ENCODE assay signal across 1 cellular context in genomic region chr6:1669996-1670395, GRCh38.
TF ChIP-seq lines count a peak whose summit lies in the region.

No MANE protein-coding gene starts in this region.

TF ChIP-seq in IMR-90, 13 proteins besides CTCF, POLR2A, EP300 and RAD21 (continued from another document):
- no peak for TF ChIP-seq RFX5 (IDR thresholded peaks at IDR 0.05; ENCODE audit: low read depth, low read length)
- no peak for TF ChIP-seq CHD1 (IDR thresholded peaks at IDR 0.05; ENCODE audit: low read depth, low read length)
- TF ChIP-seq MAFK (IDR thresholded peaks at IDR 0.05; ENCODE audit: low read depth, low read length) = no peak
- TF ChIP-seq CEBPB (IDR thresholded peaks at IDR 0.05; ENCODE audit: low read depth, low read length) = no peak
- no peak for TF ChIP-seq FOS (IDR thresholded peaks at IDR 0.05; ENCODE audit: low read depth, low read length)
- TF ChIP-seq ELK1 (IDR thresholded peaks at IDR 0.05; ENCODE audit: borderline replicate concordance, low read depth, low read length) = no peak
- no peak for TF ChIP-seq SMC3 (IDR thresholded peaks at IDR 0.05; ENCODE audit: low read depth, low read length)
- no peak for TF ChIP-seq NFE2L2 (IDR thresholded peaks at IDR 0.05; ENCODE audit: low read depth, low read length)
